Comparison of ENCODE assay signal across 8 cellular contexts in the genomic region with DNA sequence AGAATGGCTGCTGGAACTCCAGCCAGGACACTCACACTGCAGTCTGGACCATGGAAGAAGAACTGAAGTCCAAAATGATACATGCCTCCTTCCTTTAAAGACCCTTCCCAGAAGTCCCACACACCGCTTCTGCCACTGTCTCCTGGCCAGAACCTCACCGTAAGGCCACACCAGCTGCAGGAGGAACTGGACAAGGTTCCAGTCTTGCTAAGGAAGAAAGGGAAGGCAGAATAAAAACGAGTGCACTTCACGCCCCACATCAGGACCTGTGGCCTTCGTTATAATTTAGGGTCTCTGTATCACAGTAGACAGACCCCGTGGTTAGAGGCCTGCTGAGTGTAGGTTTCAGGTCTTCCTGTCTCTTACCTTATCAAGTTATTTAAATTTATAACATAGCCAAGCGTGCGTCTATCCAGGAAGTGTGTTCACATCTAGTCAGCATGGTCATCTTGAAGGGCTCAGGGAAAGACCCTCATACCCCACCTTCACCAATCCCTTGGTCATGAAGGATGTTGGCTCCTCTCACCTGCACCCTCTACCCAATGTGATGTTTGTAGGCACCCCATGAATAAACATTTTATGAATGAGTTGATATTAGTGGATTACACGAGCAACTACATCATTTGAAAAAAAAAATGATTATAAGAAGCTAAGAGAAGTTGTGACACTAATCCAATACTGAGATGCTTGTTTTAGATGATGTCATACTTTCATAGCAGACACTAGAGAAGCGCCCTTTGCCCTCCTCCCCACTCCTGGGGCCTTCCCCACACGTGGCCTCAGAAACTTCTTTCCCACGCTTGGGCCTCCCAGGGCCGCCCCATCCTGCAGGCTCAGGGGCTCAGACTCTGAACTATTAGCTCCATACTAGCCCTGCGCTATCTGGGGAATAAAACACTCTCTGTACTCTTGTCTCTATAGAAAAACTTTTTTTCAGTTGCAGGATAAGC.
A peak's percentile ranks its signal among the peaks of the same experiment; 100 is the strongest.
DNase-seq lines count a peak whose midpoint lies in the region; ATAC-seq and TF ChIP-seq lines count a peak whose summit lies in the region.

No MANE protein-coding gene starts in this region.

- H3K27ac ChIP-seq in RWPE1 (peak overlapping the region; percentile 71), left ventricle myocardium inferior (replicated peaks) (no peak overlapping the region)

- no peaks in the 10 kb centered on the region for H3K36me3 ChIP-seq in left ventricle myocardium inferior

- ATAC-seq in GM18868 (IDR thresholded peaks at IDR 0.05; ENCODE audit: unreplicated experiment), result peak; percentile 80
- ATAC-seq in HG02610 (IDR thresholded peaks at IDR 0.05; ENCODE audit: unreplicated experiment), result peak; percentile 76

- CTCF ChIA-PET in RWPE1 (lab: Yijun Ruan, JAX), result interaction anchor here (0.6 kb wide), 2 partner anchors 8 to 219 kb away, joined by 3 read pairs; no protein-coding TSS in a partner anchor

- POLR2A ChIA-PET in RWPE1 (lab: Yijun Ruan, JAX; ENCODE audit: low non-redundant PET), result no interaction called here

- TF ChIP-seq CTCF in RWPE1 (conservative IDR thresholded peaks at IDR 0.05; ENCODE audit: low read depth) (no peak), left ventricle myocardium inferior (IDR thresholded peaks at IDR 0.05; ENCODE audit: borderline replicate concordance) (no peak)

- intact Hi-C loops in left ventricle myocardium inferior (cut with micrococcal nuclease), result no loop called here

- H3K27me3 ChIP-seq in left ventricle myocardium inferior (ENCODE audit: low read depth), result no peaks in the 10 kb centered on the region

- H3K4me1 ChIP-seq in left ventricle myocardium inferior, result peaks cover 41% of the 10 kb centered on the region

- H3K9me3 ChIP-seq in left ventricle myocardium inferior (replicated peaks), result no peaks in the 10 kb centered on the region

- no peak overlapping the region for H3K4me3 ChIP-seq in left ventricle myocardium inferior

- DNase-seq in RWPE1 (ENCODE audit: low spot score) (no peak), NCI-H2107 treated with DMSO at 0.1 percent for 48 hours (lab: John Stamatoyannopoulos, UW; ENCODE audit: unreplicated experiment) (no peak), cerebellar nuclear complex (lab: John Stamatoyannopoulos, UW) (no peak), left ventricle myocardium inferior (no peak), NCI-H146 treated with DMSO at 0.1 percent for 48 hours (lab: John Stamatoyannopoulos, UW; ENCODE audit: unreplicated experiment) (no peak)
- peak; percentile 35 for DNase-seq in stimulated activated CD4-positive, alpha-beta T cell treated with anti-CD3 and anti-CD28 coated beads, Interleukin-12 subunit alpha, Interleukin-12 subunit beta, amount 100 ng/mL, for 4 hours
